ENCODE assay signal across 20 cellular contexts in the genomic region with DNA sequence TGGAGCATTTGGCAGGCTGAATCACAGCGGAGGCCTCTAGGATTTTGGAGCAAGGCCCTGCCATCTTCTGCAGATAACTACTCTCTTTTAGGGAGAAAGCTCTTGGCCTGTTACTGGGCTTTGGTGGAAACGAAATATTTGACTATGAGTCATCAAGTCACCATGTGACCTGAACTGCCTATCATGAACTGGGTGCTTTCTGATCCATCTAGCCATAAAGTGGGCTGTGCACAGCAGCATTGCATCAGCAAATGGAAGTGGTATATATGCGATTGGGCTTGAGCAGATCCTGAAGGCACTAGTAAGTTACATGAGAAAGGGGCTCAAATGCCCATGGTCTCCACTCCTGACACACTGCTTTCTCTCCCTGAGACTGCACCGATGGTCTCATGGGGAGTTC.
"Had no signal": no experiment of that assay in that cellular context is flagged by ENCODE, and none has a peak within 500 bp of the region (broad histone marks: within the 10 kb centered on the region; RNA-seq: fewer than 3 reads in every experiment).

No MANE protein-coding gene starts in this region.

- H3K27ac Mint-ChIP-seq: memory B cell; mesothelial cell of epicardium; natural killer cell; stimulated activated naive B cell treated with anti-CD40 and anti-IgM and Interleukin-4, amounts not matched to agents 10 μg/mL and 1 μg/mL and 100 μg/mL, for 72 hours; stimulated activated naive CD8-positive, alpha-beta T cell treated with anti-CD3 and anti-CD28 coated beads, Interleukin-15, amount 100 ng/mL, for 72 hours had no signal

- H3K36me3 Mint-ChIP-seq: mesothelial cell of epicardium; natural killer cell; stimulated activated naive B cell treated with anti-CD40 and anti-IgM and Interleukin-4, amounts not matched to agents 10 μg/mL and 1 μg/mL and 100 μg/mL, for 72 hours had no signal

- ATAC-seq: foreskin keratinocyte; left cardiac atrium; lower lobe of right lung; natural killer cell; sciatic nerve; stimulated activated naive B cell treated with anti-CD40 and anti-IgM and Interleukin-4, amounts not matched to agents 10 μg/mL and 1 μg/mL and 100 μg/mL, for 72 hours; stimulated activated naive CD8-positive, alpha-beta T cell treated with anti-CD3 and anti-CD28 coated beads, Interleukin-15, amount 100 ng/mL, for 72 hours; upper lobe of right lung had no signal

- H3K4me3 Mint-ChIP-seq: memory B cell; mesothelial cell of epicardium; natural killer cell; neural crest cell; stimulated activated naive B cell treated with anti-CD40 and anti-IgM and Interleukin-4, amounts not matched to agents 10 μg/mL and 1 μg/mL and 100 μg/mL, for 72 hours; stimulated activated naive CD8-positive, alpha-beta T cell treated with anti-CD3 and anti-CD28 coated beads, Interleukin-15, amount 100 ng/mL, for 72 hours had no signal

- DNase-seq: erythroblast; foreskin keratinocyte; kidney; left cardiac atrium; left ventricle myocardium inferior; lower lobe of right lung; natural killer cell; posterior cingulate gyrus; spleen; stimulated activated CD4-positive, alpha-beta T cell treated with anti-CD3 and anti-CD28 coated beads, Interleukin-15, amount 100 ng/mL, for 24 hours; stimulated activated CD4-positive, alpha-beta T cell treated with anti-CD3 and anti-CD28 coated beads, Interleukin-1b, Interleukin-23, amount 100 ng/mL, for 48 hours; stimulated activated CD4-positive, alpha-beta T cell treated with anti-CD3 and anti-CD28 coated beads, Interleukin-4, amount 100 ng/mL, for 24 hours; stimulated activated naive B cell treated with anti-CD40 and anti-IgM and Interleukin-4, amounts not matched to agents 10 μg/mL and 1 μg/mL and 100 μg/mL, for 72 hours; stimulated activated naive CD8-positive, alpha-beta T cell treated with anti-CD3 and anti-CD28 coated beads, Interleukin-15, amount 100 ng/mL, for 72 hours; testis; upper lobe of right lung had no signal

- H3K4me1 Mint-ChIP-seq: memory B cell; mesothelial cell of epicardium; natural killer cell; neural crest cell; stimulated activated naive B cell treated with anti-CD40 and anti-IgM and Interleukin-4, amounts not matched to agents 10 μg/mL and 1 μg/mL and 100 μg/mL, for 72 hours; stimulated activated naive CD8-positive, alpha-beta T cell treated with anti-CD3 and anti-CD28 coated beads, Interleukin-15, amount 100 ng/mL, for 72 hours had no signal

- H3K9me3 Mint-ChIP-seq: mesothelial cell of epicardium had no signal
